ENCODE assay signal across 13 cellular contexts in genomic region chr11:76654980-76655379, GRCh38. TPM values are rescaled to one million over a fixed set of nuclear protein-coding genes. Genes with fewer than 3 reads are reported as not detected.
DNase-seq lines count a peak whose midpoint lies in the region; ATAC-seq and TF ChIP-seq lines count a peak whose summit lies in the region.
"Had no signal": no experiment of that assay in that cellular context is flagged by ENCODE, and none has a peak within 500 bp of the region (broad histone marks: within the 10 kb centered on the region; RNA-seq: fewer than 3 reads in every experiment).

No MANE protein-coding gene starts in this region.

- no peak overlapping the region for H2AFZ ChIP-seq in H9 (ENCODE audit: low read length)
- no peak overlapping the region for H2AFZ ChIP-seq in smooth muscle cell (ENCODE audit: low read depth)

- H3T11ph ChIP-seq in H9 (ENCODE audit: low read length), result no peak overlapping the region

- no peak overlapping the region for H3K23ac ChIP-seq in H9 (ENCODE audit: insufficient read length, low read depth, low read length)

- no peak overlapping the region for H3K27ac ChIP-seq in H9 (ENCODE audit: insufficient read length, low read depth, low read length)
- peak overlapping the region; percentile 54 for H3K27ac ChIP-seq in cingulate gyrus (ENCODE audit: low read depth, low read length)
- peak overlapping the region; percentile 14 to 71 for H3K27ac ChIP-seq in lung (ENCODE audit: low read depth in 1 of 2, low read length in 1 of 2)
- peak overlapping the region; percentile 96 for H3K27ac ChIP-seq in smooth muscle cell (ENCODE audit: low read depth)

- no peak overlapping the region; a peak in 1 of 7 replicates for H3K27ac Mint-ChIP-seq in H9
- H3K27ac Mint-ChIP-seq: natural killer cell had no signal

- H3K18ac ChIP-seq in H9 (ENCODE audit: insufficient read length, low read depth, low read length), result no peak overlapping the region

- intact Hi-C loops in posterior vena cava (cut with DNase I), result no loop called here

- H3K27me3 Mint-ChIP-seq in H9 (ENCODE audit: low read depth), result peaks cover 2% of the 10 kb centered on the region

- peaks cover 7% of the 10 kb centered on the region for H3F3A ChIP-seq in smooth muscle cell (ENCODE audit: low read depth)

- no peak overlapping the region for H2AK5ac ChIP-seq in H9 (ENCODE audit: insufficient read length, low read length)

- H3K79me2 ChIP-seq in H9 (ENCODE audit: insufficient read depth, low read length) (no peaks in the 10 kb centered on the region), smooth muscle cell (ENCODE audit: low read depth) (peaks cover 11% of the 10 kb centered on the region)

- H2BK20ac ChIP-seq in H9 (ENCODE audit: low read depth, low read length, poor library complexity, severe bottlenecking), result no peak overlapping the region

- H2BK120ac ChIP-seq in H9 (ENCODE audit: low read depth, low read length, poor library complexity, severe bottlenecking), result no peak overlapping the region

- H3K23me2 ChIP-seq in H9 (ENCODE audit: insufficient read length, low read depth, low read length, poor library complexity, severe bottlenecking), result no peaks in the 10 kb centered on the region

- H3K14ac ChIP-seq in H9 (ENCODE audit: insufficient read depth, low read length), result no peak overlapping the region; the same call in 1 of the 2 replicates

- no peak overlapping the region for H3K4me3 Mint-ChIP-seq in H9
- H3K4me3 Mint-ChIP-seq: natural killer cell had no signal

- H4K5ac ChIP-seq in H9 (ENCODE audit: insufficient read length, low read depth, low read length), result no peak overlapping the region

- WGBS in H9 (ENCODE audit: extremely low coverage, insufficient read length, low lambda C conversion rate), result no CpG with 5 or more reads among the region's 4 CpGs
- WGBS in lung, 2 donors, result 89 to 97% methylated on average over 4 of the region's 4 CpGs
- 74% methylated on average over 4 of the region's 4 CpGs for WGBS in smooth muscle cell (ENCODE audit: low lambda C conversion rate)

- DNase-seq in H9 (peak; percentile 24), lung (ENCODE audit: low spot score) (no peak), smooth muscle cell (lab: John Stamatoyannopoulos, UW; ENCODE audit: unreplicated experiment) (no peak), GF-D8 (lab: John Stamatoyannopoulos, UW) (no peak), cerebellar cortex (ENCODE audit: low spot score) (no peak), posterior vena cava (ENCODE audit: low spot score) (no peak)
- DNase-seq: activated CD4-positive, alpha-beta T cell treated with anti-CD3 and anti-CD28 coated beads, Interleukin-2, amount 50 U/mL, for 48 hours; activated naive CD4-positive, alpha-beta T cell; natural killer cell; NCI-H510A treated with DMSO at 0.1 percent for 48 hours; RPMI8226 had no signal

- H3K9ac ChIP-seq in H9 (ENCODE audit: extremely low read depth, insufficient read length, low read length) (no peak overlapping the region), smooth muscle cell (ENCODE audit: low read depth) (peak overlapping the region; percentile 65)

- H3K9me3 ChIP-seq in H9 (ENCODE audit: control insufficient read depth, low read depth, low read length), result no peaks in the 10 kb centered on the region
- no peaks in the 10 kb centered on the region for H3K9me3 ChIP-seq in lung (ENCODE audit: control insufficient read depth in 2 of 2, insufficient read depth in 1 of 2, low read length in 1 of 2)
- H3K9me3 ChIP-seq in smooth muscle cell (replicated peaks; ENCODE audit: low read depth), result no peaks in the 10 kb centered on the region

- H3K4me1 Mint-ChIP-seq in H9, result peaks cover 11 to 29% of the 10 kb centered on the region in 2 experiments

- H3K27me3 ChIP-seq in H9 (ENCODE audit: insufficient read depth, low read length) (no peaks in the 10 kb centered on the region), lung (ENCODE audit: control insufficient read depth, insufficient read depth) (no peaks in the 10 kb centered on the region), smooth muscle cell (ENCODE audit: low read depth) (no peaks in the 10 kb centered on the region)

- H3K9me3 Mint-ChIP-seq in H9, result no peaks in the 10 kb centered on the region
- H3K9me3 Mint-ChIP-seq: natural killer cell had no signal

- no peak overlapping the region for H2BK5ac ChIP-seq in H9 (ENCODE audit: insufficient read length, low read length)

- no peaks in the 10 kb centered on the region for H3K4me1 ChIP-seq in H9 (ENCODE audit: insufficient read depth, low read length)
- peaks cover 0 to 24% of the 10 kb centered on the region in 2 donors for H3K4me1 ChIP-seq in lung (ENCODE audit: control insufficient read depth in 2 of 2, insufficient read depth in 2 of 2, low read length in 2 of 2)
- H3K4me1 ChIP-seq in smooth muscle cell (ENCODE audit: low read depth), result no peaks in the 10 kb centered on the region

- no peak for ATAC-seq in lung (ENCODE audit: insufficient read depth, low FRiP score)
- no peak for ATAC-seq in HG02840 (IDR thresholded peaks at IDR 0.05; ENCODE audit: low FRiP score, unreplicated experiment)
- ATAC-seq: natural killer cell had no signal

- no peak overlapping the region for H4K91ac ChIP-seq in H9 (ENCODE audit: insufficient read length, low read depth, low read length)

- H3K36me3 Mint-ChIP-seq in H9 (ENCODE audit: insufficient read depth in 1 of 3, low read depth in 3 of 3), result no peaks in the 10 kb centered on the region
- H3K36me3 Mint-ChIP-seq: natural killer cell had no signal

- no peak overlapping the region for H4K8ac ChIP-seq in H9 (replicated peaks; ENCODE audit: insufficient read length, low read depth, low read length)

- H3K4me2 ChIP-seq in H9 (ENCODE audit: insufficient read depth, insufficient read length, low read length) (no peak overlapping the region), smooth muscle cell (peak overlapping the region; percentile 21)

- H3K4me3 ChIP-seq in lung, result no peak overlapping the region
- H3K4me3 ChIP-seq in smooth muscle cell, result no peak overlapping the region

- no peak overlapping the region for H3K56ac ChIP-seq in H9 (ENCODE audit: insufficient read length, low read depth, low read length)

- no peaks in the 10 kb centered on the region for H4K20me1 ChIP-seq in H9 (ENCODE audit: control insufficient read depth, insufficient read depth, insufficient read length)
- peaks cover 28% of the 10 kb centered on the region for H4K20me1 ChIP-seq in smooth muscle cell (ENCODE audit: low read depth)

- H3K36me3 ChIP-seq in lung (ENCODE audit: control insufficient read depth in 2 of 2, insufficient read depth in 2 of 2, low read length in 2 of 2) (peaks cover 0 to 14% of the 10 kb centered on the region in 2 donors), smooth muscle cell (ENCODE audit: low read depth) (no peaks in the 10 kb centered on the region)

- no peaks in the 10 kb centered on the region for H3K79me1 ChIP-seq in H9 (ENCODE audit: insufficient read depth, low read depth, low read length, poor library complexity, severe bottlenecking)

- TF ChIP-seq CTCF in H9 (conservative IDR thresholded peaks at IDR 0.05) (no peak), lung (IDR thresholded peaks at IDR 0.05; ENCODE audit: control extremely low read depth, extremely low read depth) (no peak), smooth muscle cell (IDR thresholded peaks at IDR 0.05; ENCODE audit: borderline replicate concordance, insufficient read depth, poor library complexity, severe bottlenecking) (no peak)

- no peak overlapping the region for H2BK12ac ChIP-seq in H9 (ENCODE audit: insufficient read length, low read depth, low read length)

- H3K4ac ChIP-seq in H9 (ENCODE audit: low read depth, low read length), result no peak overlapping the region

- no peak overlapping the region for H2BK15ac ChIP-seq in H9 (ENCODE audit: low read depth, low read length)

RNA-seq across cellular contexts. Expression of gene LRRC32, which starts 15.6 kb away (rescaled TPM):
- 0.46 and 0.59 TPM in 2 replicates for total RNA-seq in H9 (2021)
- 10 to 100 TPM; 38.3 to 69.9 TPM for total RNA-seq in lung
- 100 to 1,000 TPM; 100 to 159 TPM for polyA plus RNA-seq in lung
- 147 and 171 TPM in 2 replicates for total RNA-seq in smooth muscle cell
- polyA plus RNA-seq in smooth muscle cell, result 330 and 444 TPM in 2 replicates
- 100 to 1,000 TPM; 108 to 142 TPM for total RNA-seq in posterior vena cava

Comparison
In these comparisons a context has a peak if more than half of its experiments do, and no peak if none do; other contexts are left out.
1. RNA of gene LRRC32, which starts 15.6 kb away (total RNA-seq): 147 to 171 TPM in smooth muscle cell, 108 to 142 TPM in posterior vena cava and 38.3 to 69.9 TPM in lung; 0.46 to 0.59 TPM in H9; every median in the first group is over 10 times any median in the second.